ENCODE assay signal across 1 cellular context in genomic region chr6:79186564-79186963, GRCh38.
TF ChIP-seq lines count a peak whose summit lies in the region.

No MANE protein-coding gene starts in this region.

TF ChIP-seq in HepG2, 621 proteins besides CTCF, POLR2A, EP300 and RAD21 (continued from another document):
- TF ChIP-seq, protein P1, sequence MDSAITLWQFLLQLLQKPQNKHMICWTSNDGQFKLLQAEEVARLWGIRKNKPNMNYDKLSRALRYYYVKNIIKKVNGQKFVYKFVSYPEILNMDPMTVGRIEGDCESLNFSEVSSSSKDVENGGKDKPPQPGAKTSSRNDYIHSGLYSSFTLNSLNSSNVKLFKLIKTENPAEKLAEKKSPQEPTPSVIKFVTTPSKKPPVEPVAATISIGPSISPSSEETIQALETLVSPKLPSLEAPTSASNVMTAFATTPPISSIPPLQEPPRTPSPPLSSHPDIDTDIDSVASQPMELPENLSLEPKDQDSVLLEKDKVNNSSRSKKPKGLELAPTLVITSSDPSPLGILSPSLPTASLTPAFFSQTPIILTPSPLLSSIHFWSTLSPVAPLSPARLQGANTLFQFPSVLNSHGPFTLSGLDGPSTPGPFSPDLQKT (CRISPR knock-in tag; IDR thresholded peaks at IDR 0.05; ENCODE audit: borderline replicate concordance), result no peak
- TF ChIP-seq HOXA3 (CRISPR knock-in tag; IDR thresholded peaks at IDR 0.05) (no peak), REST (IDR thresholded peaks at IDR 0.05; ENCODE audit: borderline replicate concordance in 1 of 2, low read depth in 1 of 2, low read length in 2 of 2) (no peak), BRD4 (CRISPR knock-in tag; IDR thresholded peaks at IDR 0.05) (no peak), ZNF629 (CRISPR knock-in tag; conservative IDR thresholded peaks at IDR 0.05) (peak; percentile 93), SP140L (CRISPR knock-in tag; IDR thresholded peaks at IDR 0.05; ENCODE audit: borderline replicate concordance) (no peak), LCORL (IDR thresholded peaks at IDR 0.05) (no peak), LCORL (CRISPR knock-in tag; IDR thresholded peaks at IDR 0.05) (peak; percentile 54; the same call in 1 of the 2 replicates), SRSF9 (IDR thresholded peaks at IDR 0.05; ENCODE audit: borderline replicate concordance, insufficient read depth, low read depth, low read length, poor library complexity, severe bottlenecking) (no peak), MED1 (CRISPR knock-in tag; IDR thresholded peaks at IDR 0.05) (peak; percentile 47), ZNF879 (CRISPR knock-in tag; IDR thresholded peaks at IDR 0.05) (no peak), ZNF552 (CRISPR knock-in tag; IDR thresholded peaks at IDR 0.05; ENCODE audit: borderline replicate concordance) (no peak), KLF13 (CRISPR knock-in tag; IDR thresholded peaks at IDR 0.05) (no peak), EZH2 (conservative IDR thresholded peaks at IDR 0.05; ENCODE audit: low read depth, low read length) (no peak), PRDM10 (CRISPR knock-in tag; IDR thresholded peaks at IDR 0.05; ENCODE audit: low read depth) (no peak), YEATS2 (CRISPR knock-in tag; IDR thresholded peaks at IDR 0.05; ENCODE audit: borderline replicate concordance) (no peak), ATRX (CRISPR knock-in tag; IDR thresholded peaks at IDR 0.05; ENCODE audit: borderline replicate concordance) (no peak), ELF3 (CRISPR knock-in tag; IDR thresholded peaks at IDR 0.05) (peak; percentile 45), HDAC1 (CRISPR knock-in tag; IDR thresholded peaks at IDR 0.05) (peak; percentile 24; the same call in 1 of the 2 replicates), NFYC (CRISPR knock-in tag; IDR thresholded peaks at IDR 0.05) (no peak), SAFB2 (CRISPR knock-in tag; IDR thresholded peaks at IDR 0.05; ENCODE audit: borderline replicate concordance, low read depth) (no peak), GATAD2A (CRISPR knock-in tag; IDR thresholded peaks at IDR 0.05) (0 out of 2 replicates have a peak, but pooled peaks have one; percentile 9), GLI4 (CRISPR knock-in tag; IDR thresholded peaks at IDR 0.05; ENCODE audit: borderline replicate concordance) (no peak), FUBP1 (CRISPR knock-in tag; IDR thresholded peaks at IDR 0.05; ENCODE audit: borderline replicate concordance) (no peak)
- TF ChIP-seq, protein P2, sequence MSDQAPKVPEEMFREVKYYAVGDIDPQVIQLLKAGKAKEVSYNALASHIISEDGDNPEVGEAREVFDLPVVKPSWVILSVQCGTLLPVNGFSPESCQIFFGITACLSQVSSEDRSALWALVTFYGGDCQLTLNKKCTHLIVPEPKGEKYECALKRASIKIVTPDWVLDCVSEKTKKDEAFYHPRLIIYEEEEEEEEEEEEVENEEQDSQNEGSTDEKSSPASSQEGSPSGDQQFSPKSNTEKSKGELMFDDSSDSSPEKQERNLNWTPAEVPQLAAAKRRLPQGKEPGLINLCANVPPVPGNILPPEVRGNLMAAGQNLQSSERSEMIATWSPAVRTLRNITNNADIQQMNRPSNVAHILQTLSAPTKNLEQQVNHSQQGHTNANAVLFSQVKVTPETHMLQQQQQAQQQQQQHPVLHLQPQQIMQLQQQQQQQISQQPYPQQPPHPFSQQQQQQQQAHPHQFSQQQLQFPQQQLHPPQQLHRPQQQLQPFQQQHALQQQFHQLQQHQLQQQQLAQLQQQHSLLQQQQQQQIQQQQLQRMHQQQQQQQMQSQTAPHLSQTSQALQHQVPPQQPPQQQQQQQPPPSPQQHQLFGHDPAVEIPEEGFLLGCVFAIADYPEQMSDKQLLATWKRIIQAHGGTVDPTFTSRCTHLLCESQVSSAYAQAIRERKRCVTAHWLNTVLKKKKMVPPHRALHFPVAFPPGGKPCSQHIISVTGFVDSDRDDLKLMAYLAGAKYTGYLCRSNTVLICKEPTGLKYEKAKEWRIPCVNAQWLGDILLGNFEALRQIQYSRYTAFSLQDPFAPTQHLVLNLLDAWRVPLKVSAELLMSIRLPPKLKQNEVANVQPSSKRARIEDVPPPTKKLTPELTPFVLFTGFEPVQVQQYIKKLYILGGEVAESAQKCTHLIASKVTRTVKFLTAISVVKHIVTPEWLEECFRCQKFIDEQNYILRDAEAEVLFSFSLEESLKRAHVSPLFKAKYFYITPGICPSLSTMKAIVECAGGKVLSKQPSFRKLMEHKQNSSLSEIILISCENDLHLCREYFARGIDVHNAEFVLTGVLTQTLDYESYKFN (CRISPR knock-in tag; conservative IDR thresholded peaks at IDR 0.05), result peak; percentile 71
- TF ChIP-seq, protein P3, sequence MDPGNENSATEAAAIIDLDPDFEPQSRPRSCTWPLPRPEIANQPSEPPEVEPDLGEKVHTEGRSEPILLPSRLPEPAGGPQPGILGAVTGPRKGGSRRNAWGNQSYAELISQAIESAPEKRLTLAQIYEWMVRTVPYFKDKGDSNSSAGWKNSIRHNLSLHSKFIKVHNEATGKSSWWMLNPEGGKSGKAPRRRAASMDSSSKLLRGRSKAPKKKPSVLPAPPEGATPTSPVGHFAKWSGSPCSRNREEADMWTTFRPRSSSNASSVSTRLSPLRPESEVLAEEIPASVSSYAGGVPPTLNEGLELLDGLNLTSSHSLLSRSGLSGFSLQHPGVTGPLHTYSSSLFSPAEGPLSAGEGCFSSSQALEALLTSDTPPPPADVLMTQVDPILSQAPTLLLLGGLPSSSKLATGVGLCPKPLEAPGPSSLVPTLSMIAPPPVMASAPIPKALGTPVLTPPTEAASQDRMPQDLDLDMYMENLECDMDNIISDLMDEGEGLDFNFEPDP (CRISPR knock-in tag; conservative IDR thresholded peaks at IDR 0.05), result no peak
- TF ChIP-seq, protein P4, sequence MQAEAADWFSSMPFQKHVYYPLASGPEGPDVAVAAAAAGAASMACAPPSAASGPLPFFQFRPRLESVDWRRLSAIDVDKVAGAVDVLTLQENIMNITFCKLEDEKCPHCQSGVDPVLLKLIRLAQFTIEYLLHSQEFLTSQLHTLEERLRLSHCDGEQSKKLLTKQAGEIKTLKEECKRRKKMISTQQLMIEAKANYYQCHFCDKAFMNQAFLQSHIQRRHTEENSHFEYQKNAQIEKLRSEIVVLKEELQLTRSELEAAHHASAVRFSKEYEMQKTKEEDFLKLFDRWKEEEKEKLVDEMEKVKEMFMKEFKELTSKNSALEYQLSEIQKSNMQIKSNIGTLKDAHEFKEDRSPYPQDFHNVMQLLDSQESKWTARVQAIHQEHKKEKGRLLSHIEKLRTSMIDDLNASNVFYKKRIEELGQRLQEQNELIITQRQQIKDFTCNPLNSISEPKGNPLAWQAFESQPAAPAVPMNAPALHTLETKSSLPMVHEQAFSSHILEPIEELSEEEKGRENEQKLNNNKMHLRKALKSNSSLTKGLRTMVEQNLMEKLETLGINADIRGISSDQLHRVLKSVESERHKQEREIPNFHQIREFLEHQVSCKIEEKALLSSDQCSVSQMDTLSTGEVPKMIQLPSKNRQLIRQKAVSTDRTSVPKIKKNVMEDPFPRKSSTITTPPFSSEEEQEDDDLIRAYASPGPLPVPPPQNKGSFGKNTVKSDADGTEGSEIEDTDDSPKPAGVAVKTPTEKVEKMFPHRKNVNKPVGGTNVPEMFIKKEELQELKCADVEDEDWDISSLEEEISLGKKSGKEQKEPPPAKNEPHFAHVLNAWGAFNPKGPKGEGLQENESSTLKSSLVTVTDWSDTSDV (CRISPR knock-in tag; IDR thresholded peaks at IDR 0.05), result no peak
- TF ChIP-seq, protein P5, sequence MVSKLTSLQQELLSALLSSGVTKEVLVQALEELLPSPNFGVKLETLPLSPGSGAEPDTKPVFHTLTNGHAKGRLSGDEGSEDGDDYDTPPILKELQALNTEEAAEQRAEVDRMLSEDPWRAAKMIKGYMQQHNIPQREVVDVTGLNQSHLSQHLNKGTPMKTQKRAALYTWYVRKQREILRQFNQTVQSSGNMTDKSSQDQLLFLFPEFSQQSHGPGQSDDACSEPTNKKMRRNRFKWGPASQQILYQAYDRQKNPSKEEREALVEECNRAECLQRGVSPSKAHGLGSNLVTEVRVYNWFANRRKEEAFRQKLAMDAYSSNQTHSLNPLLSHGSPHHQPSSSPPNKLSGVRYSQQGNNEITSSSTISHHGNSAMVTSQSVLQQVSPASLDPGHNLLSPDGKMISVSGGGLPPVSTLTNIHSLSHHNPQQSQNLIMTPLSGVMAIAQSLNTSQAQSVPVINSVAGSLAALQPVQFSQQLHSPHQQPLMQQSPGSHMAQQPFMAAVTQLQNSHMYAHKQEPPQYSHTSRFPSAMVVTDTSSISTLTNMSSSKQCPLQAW (CRISPR knock-in tag; IDR thresholded peaks at IDR 0.05), result peak; percentile 32; the same call in 1 of the 2 replicates
